Comparison of ENCODE assay signal across 1 cellular context in the genomic region with DNA sequence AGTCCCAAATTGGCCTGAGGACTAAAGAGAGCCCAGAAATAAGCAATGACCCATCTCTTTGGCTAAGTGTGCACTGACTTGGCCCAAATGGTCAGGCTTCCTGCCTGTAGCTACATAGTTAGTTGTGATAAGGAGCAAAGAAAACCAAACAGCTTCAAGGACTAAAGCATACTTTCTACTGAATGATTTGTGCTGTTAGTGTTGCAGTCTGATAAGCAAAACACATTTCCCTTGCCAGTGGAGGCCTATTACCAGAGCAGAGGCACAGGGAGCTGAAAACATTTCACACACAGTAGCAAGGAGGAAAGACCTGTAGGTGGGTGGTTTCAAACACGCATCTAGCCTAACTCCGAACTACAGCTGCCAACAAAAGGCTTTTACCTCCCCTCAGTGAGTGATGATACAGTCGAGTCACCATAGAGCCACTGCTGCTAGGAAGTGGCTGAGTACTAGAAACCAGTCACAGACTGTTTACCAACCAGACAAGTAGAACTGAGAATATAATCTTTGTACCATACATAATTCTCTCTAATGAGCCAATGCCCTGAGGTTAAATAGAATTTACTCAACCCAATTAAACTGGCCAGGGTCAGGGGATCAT.
TF ChIP-seq lines count a peak whose summit lies in the region.

No MANE protein-coding gene starts in this region.

TF ChIP-seq in SK-N-SH treated with all-trans-retinoic acid at 6 μM for 48 hours, 23 proteins besides CTCF, POLR2A, EP300 and RAD21 (continued from another document):
- TF ChIP-seq, protein P1, sequence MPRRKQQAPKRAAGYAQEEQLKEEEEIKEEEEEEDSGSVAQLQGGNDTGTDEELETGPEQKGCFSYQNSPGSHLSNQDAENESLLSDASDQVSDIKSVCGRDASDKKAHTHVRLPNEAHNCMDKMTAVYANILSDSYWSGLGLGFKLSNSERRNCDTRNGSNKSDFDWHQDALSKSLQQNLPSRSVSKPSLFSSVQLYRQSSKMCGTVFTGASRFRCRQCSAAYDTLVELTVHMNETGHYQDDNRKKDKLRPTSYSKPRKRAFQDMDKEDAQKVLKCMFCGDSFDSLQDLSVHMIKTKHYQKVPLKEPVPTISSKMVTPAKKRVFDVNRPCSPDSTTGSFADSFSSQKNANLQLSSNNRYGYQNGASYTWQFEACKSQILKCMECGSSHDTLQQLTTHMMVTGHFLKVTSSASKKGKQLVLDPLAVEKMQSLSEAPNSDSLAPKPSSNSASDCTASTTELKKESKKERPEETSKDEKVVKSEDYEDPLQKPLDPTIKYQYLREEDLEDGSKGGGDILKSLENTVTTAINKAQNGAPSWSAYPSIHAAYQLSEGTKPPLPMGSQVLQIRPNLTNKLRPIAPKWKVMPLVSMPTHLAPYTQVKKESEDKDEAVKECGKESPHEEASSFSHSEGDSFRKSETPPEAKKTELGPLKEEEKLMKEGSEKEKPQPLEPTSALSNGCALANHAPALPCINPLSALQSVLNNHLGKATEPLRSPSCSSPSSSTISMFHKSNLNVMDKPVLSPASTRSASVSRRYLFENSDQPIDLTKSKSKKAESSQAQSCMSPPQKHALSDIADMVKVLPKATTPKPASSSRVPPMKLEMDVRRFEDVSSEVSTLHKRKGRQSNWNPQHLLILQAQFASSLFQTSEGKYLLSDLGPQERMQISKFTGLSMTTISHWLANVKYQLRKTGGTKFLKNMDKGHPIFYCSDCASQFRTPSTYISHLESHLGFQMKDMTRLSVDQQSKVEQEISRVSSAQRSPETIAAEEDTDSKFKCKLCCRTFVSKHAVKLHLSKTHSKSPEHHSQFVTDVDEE (CRISPR knock-in tag; IDR thresholded peaks at IDR 0.05): no peak
